In genomic region chr3:107523361-107524213, GRCh38 we compare ENCODE assay signal across 8 cellular contexts. TPM values are rescaled to one million over a fixed set of nuclear protein-coding genes. Genes with fewer than 3 reads are reported as not detected.
DNase-seq lines count a peak whose midpoint lies in the region; ATAC-seq and TF ChIP-seq lines count a peak whose summit lies in the region.

No MANE protein-coding gene starts in this region.

- ATAC-seq in CD8-positive, alpha-beta T cell, result peak; percentile 30
- ATAC-seq in GM19438 (IDR thresholded peaks at IDR 0.05; ENCODE audit: low read depth, unreplicated experiment), result peak; percentile 24
- peak; percentile 1 for ATAC-seq in HG03469 (IDR thresholded peaks at IDR 0.05; ENCODE audit: unreplicated experiment)

- peaks cover 3% of the 10 kb centered on the region for H3F3A ChIP-seq in neural cell (ENCODE audit: insufficient read depth, low read length, poor library complexity, severe bottlenecking)

- peaks cover 17% of the 10 kb centered on the region for H3K79me2 ChIP-seq in neural cell (replicated peaks; ENCODE audit: insufficient read depth, low read length)

- H3K36me3 Mint-ChIP-seq in CD8-positive, alpha-beta T cell, result peaks cover 33% of the 10 kb centered on the region

- H3K27ac ChIP-seq in CD8-positive, alpha-beta T cell (ENCODE audit: low read depth, low read length), result peak overlapping the region; percentile 47
- peak overlapping the region; percentile 96 for H3K27ac ChIP-seq in RWPE1
- peak overlapping the region; percentile 42 for H3K27ac ChIP-seq in neural cell (ENCODE audit: low read length)
- H3K27ac ChIP-seq in tibial artery, result peak overlapping the region; percentile 95 to 96

- H3K9me2 ChIP-seq in neural cell (ENCODE audit: insufficient read depth, low read length), result no peaks in the 10 kb centered on the region

- peak in 6 of 7 experiments; percentile 32 to 79 (median 48) for DNase-seq in CD8-positive, alpha-beta T cell
- peak; percentile 30 for DNase-seq in RWPE1 (ENCODE audit: low spot score)
- DNase-seq in activated gamma-delta T cell treated with Interleukin-2 at 50 U/mL for 16 hours, result peak; percentile 47
- DNase-seq in foreskin melanocyte, result peak; percentile 58
- peak; percentile 36 to 75 for DNase-seq in tibial artery

- H3K9ac ChIP-seq in neural cell (ENCODE audit: low read length), result peak overlapping the region; percentile 70

- peaks cover 40% of the 10 kb centered on the region for H3K4me1 Mint-ChIP-seq in CD8-positive, alpha-beta T cell (ENCODE audit: low read depth)

- no peaks in the 10 kb centered on the region for H3K9me3 Mint-ChIP-seq in CD8-positive, alpha-beta T cell

- peak overlapping the region; percentile 99 for H3K4me3 Mint-ChIP-seq in CD8-positive, alpha-beta T cell

- peak overlapping the region; percentile 47 for H2AFZ ChIP-seq in neural cell (ENCODE audit: low read depth, low read length)

- H3K9me3 ChIP-seq in CD8-positive, alpha-beta T cell (ENCODE audit: low read length), result no peaks in the 10 kb centered on the region
- H3K9me3 ChIP-seq in neural cell (ENCODE audit: low read length) (no peaks in the 10 kb centered on the region), tibial artery (no peaks in the 10 kb centered on the region)

- no peak for TF ChIP-seq RAD21 in neural cell (conservative IDR thresholded peaks at IDR 0.05)

- intact Hi-C loops in CD8-positive, alpha-beta T cell (cut with DNase I, micrococcal nuclease), result loop anchor here (2.0 to 10.0 kb wide), 10 partner anchors 23 to 1649 kb away; partner anchors contain the start of genes IFT57 (in 2 of the 2), CD47 (in 1 of the 2), CIP2A (in 1 of the 2) and DZIP3 (in 1 of the 2)
- intact Hi-C loops in tibial artery (cut with DNase I; ENCODE audit: low total_unique reads), result loop anchor here (10.0 kb wide), 1 partner anchor 249 kb away; no protein-coding TSS in a partner anchor

- H3K4me1 ChIP-seq in CD8-positive, alpha-beta T cell (ENCODE audit: insufficient read depth, low read length), result peaks cover 19% of the 10 kb centered on the region
- H3K4me1 ChIP-seq in tibial artery, result peaks cover 0 to 21% (median 8%) of the 10 kb centered on the region in 4 donors

- H4K20me1 ChIP-seq in neural cell (ENCODE audit: insufficient read depth), result no peaks in the 10 kb centered on the region

- no peaks in the 10 kb centered on the region for H3K36me3 ChIP-seq in CD8-positive, alpha-beta T cell (ENCODE audit: insufficient read depth, low read length)
- no peaks in the 10 kb centered on the region for H3K36me3 ChIP-seq in neural cell (ENCODE audit: insufficient read depth, low read length)
- H3K36me3 ChIP-seq in tibial artery, result no peaks in the 10 kb centered on the region

- peak overlapping the region; percentile 82 for H3K4me2 ChIP-seq in neural cell (ENCODE audit: low read length)

- no peaks in the 10 kb centered on the region for H3K27me3 Mint-ChIP-seq in CD8-positive, alpha-beta T cell (ENCODE audit: low read depth)

- CTCF ChIA-PET in CD8-positive, alpha-beta T cell (lab: Charles Lee), result interaction anchor here (0.9 kb wide), 1 partner anchor 15 kb away, joined by 3 read pairs; no protein-coding TSS in a partner anchor
- CTCF ChIA-PET in RWPE1 (lab: Yijun Ruan, JAX), result no interaction called here

- peak overlapping the region; percentile 86 for H3K4me3 ChIP-seq in CD8-positive, alpha-beta T cell (ENCODE audit: low read depth, low read length)
- H3K4me3 ChIP-seq in neural cell (ENCODE audit: low read length), result peak overlapping the region; percentile 92
- peak overlapping the region; percentile 68 to 97 for H3K4me3 ChIP-seq in tibial artery

- TF ChIP-seq EP300 in neural cell (conservative IDR thresholded peaks at IDR 0.05; ENCODE audit: poor library complexity, severe bottlenecking), result no peak

- no peaks in the 10 kb centered on the region for H3K27me3 ChIP-seq in CD8-positive, alpha-beta T cell (ENCODE audit: insufficient read depth, low read length)
- H3K27me3 ChIP-seq in neural cell (ENCODE audit: insufficient read depth, low read depth, low read length), result no peaks in the 10 kb centered on the region
- H3K27me3 ChIP-seq in tibial artery, result no peaks in the 10 kb centered on the region

- POLR2A ChIA-PET in CD8-positive, alpha-beta T cell (lab: Charles Lee), result interaction anchor here (0.7 to 1.4 kb wide), 10 partner anchors 8 to 1208 kb away, joined by 3 to 5 read pairs (median 3); partner anchors contain the start of genes CIP2A and DZIP3
- POLR2A ChIA-PET in RWPE1 (lab: Yijun Ruan, JAX; ENCODE audit: low non-redundant PET), result interaction anchor here (0.9 kb wide), 1 partner anchor 92 kb away, joined by 3 read pairs; no protein-coding TSS in a partner anchor

- H3K27ac Mint-ChIP-seq in CD8-positive, alpha-beta T cell, result peak overlapping the region; percentile 99

- no peak for TF ChIP-seq CTCF in CD8-positive, alpha-beta T cell (IDR thresholded peaks at IDR 0.05)
- TF ChIP-seq CTCF in RWPE1 (conservative IDR thresholded peaks at IDR 0.05; ENCODE audit: low read depth) (no peak), neural cell (IDR thresholded peaks at IDR 0.05; ENCODE audit: poor library complexity, severe bottlenecking) (no peak), tibial artery (IDR thresholded peaks at IDR 0.05) (no peak)

TF ChIP-seq in neural cell, 6 proteins besides CTCF, POLR2A, EP300 and RAD21:
- no peak for TF ChIP-seq EZH2 (IDR thresholded peaks at IDR 0.05; ENCODE audit: borderline replicate concordance, insufficient read depth, low read length, poor library complexity, severe bottlenecking)
- peak; percentile 13 for TF ChIP-seq SMC3 (conservative IDR thresholded peaks at IDR 0.05; ENCODE audit: poor library complexity)

RNA-seq across cellular contexts. Expression of gene BBX, which starts 0.8 kb away (rescaled TPM):
- total RNA-seq in CD8-positive, alpha-beta T cell, result 10 to 100 TPM; 71.3 to 77.9 TPM
- 23.8 and 24.8 TPM in 2 replicates for polyA plus RNA-seq in neural cell
- polyA minus RNA-seq in neural cell, result 56.7 and 73.7 TPM in 2 replicates

Comparison
In these comparisons a context has a peak if more than half of its experiments do, and no peak if none do; other contexts are left out.
1. Peak in every context shown above with its lines: DNase-seq, ATAC-seq, H3K4me3 ChIP-seq and H3K27ac ChIP-seq.
2. H3K27ac ChIP-seq: peak in every context shown above with its lines; median percentile 96 in RWPE1; 96 in tibial artery; 47 in CD8-positive, alpha-beta T cell; 42 in neural cell.